In genomic region chr11:105312266-105312665, GRCh38 we compare ENCODE assay signal across 7 cellular contexts.
"Had no signal": no experiment of that assay in that cellular context is flagged by ENCODE, and none has a peak within 500 bp of the region (broad histone marks: within the 10 kb centered on the region; RNA-seq: fewer than 3 reads in every experiment).

No MANE protein-coding gene starts in this region.

- H3K4me3 ChIP-seq: K562 had no signal

- H3K27ac ChIP-seq: HL-60, KMS-11 had no signal

- H3K4me2 ChIP-seq: KMS-11 had no signal

- DNase-seq: IMR-90, KBM-7, KG1 had no signal

- H3K9ac ChIP-seq: KMS-11 had no signal

- ATAC-seq: HepG2, K562 had no signal
